ENCODE assay signal across 22 cellular contexts in the genomic region with DNA sequence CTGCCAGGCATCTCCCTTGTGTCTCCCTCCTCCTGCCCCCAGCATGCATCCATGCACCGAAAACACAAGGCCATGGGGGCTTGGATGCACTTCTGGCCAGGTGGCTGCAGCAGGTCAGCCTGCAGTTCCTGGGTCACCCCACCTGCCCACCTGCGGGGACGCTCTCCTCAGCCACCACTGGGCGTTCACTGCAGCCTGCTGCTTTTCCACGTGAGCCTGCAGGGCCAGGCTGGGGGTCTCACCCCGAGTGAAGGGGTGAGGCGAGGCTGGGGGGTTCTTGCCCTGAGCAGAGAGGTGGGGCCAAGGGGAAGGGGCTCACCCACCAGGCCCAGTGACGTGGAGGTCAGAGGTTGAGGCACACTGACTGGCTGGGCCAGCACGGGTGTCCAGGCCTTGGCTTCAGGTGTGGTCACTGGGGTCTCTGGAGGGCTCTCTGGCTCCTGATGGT.
DNase-seq lines count a peak whose midpoint lies in the region; ATAC-seq and TF ChIP-seq lines count a peak whose summit lies in the region.
"Had no signal": no experiment of that assay in that cellular context is flagged by ENCODE, and none has a peak within 500 bp of the region (broad histone marks: within the 10 kb centered on the region; RNA-seq: fewer than 3 reads in every experiment).

No MANE protein-coding gene starts in this region.

- peak overlapping the region in 1 of 4 donors; percentile 51 for H3K4me3 Mint-ChIP-seq in CD4-positive, CD25-positive, alpha-beta regulatory T cell
- no peak overlapping the region for H3K4me3 Mint-ChIP-seq in activated B cell treated with CpG ODN at 0.5 μM for 24 hours
- peak overlapping the region in 1 of 10 donors; percentile 58 for H3K4me3 Mint-ChIP-seq in naive thymus-derived CD8-positive, alpha-beta T cell
- H3K4me3 Mint-ChIP-seq: brain had no signal

- H3K27me3 Mint-ChIP-seq in CD4-positive, CD25-positive, alpha-beta regulatory T cell = peaks cover 13% of the 10 kb centered on the region
- H3K27me3 Mint-ChIP-seq in activated B cell treated with CpG ODN at 0.5 μM for 24 hours = peaks cover 2% of the 10 kb centered on the region
- H3K27me3 Mint-ChIP-seq in naive thymus-derived CD8-positive, alpha-beta T cell = no peaks in the 10 kb centered on the region

- CTCF ChIA-PET in activated B cell treated with CpG ODN at 0.5 μM for 24 hours (lab: Charles Lee) = no interaction called here

- no peaks in the 10 kb centered on the region for H3K36me3 ChIP-seq in CD4-positive, CD25-positive, alpha-beta regulatory T cell (ENCODE audit: control insufficient read depth, insufficient read depth, low read length)
- H3K36me3 ChIP-seq: BLaER1 had no signal

- intact Hi-C loops in activated B cell treated with CpG ODN at 0.5 μM for 24 hours (cut with micrococcal nuclease) = no loop called here

- no peaks in the 10 kb centered on the region for H3K27me3 ChIP-seq in CD4-positive, CD25-positive, alpha-beta regulatory T cell (ENCODE audit: control insufficient read depth, insufficient read depth, low read length)
- H3K27me3 ChIP-seq: BLaER1 had no signal

- in situ Hi-C loops in GM13976 (cut with MboI; ENCODE audit: low sequenced_read_pairs, unreplicated experiment) = no loop called here

- DNase-seq in activated CD4-positive, CD25-positive, alpha-beta regulatory T cell treated with anti-CD3 and anti-CD28 coated beads, Interleukin-2, amount 50 U/mL, for 72 hours = peak; percentile 25
- no peak for DNase-seq in CD4-positive, CD25-positive, alpha-beta regulatory T cell
- DNase-seq in activated B cell treated with CpG ODN at 0.5 μM for 24 hours = peak; percentile 12
- peak in 1 of 10 donors; percentile 43 for DNase-seq in naive thymus-derived CD8-positive, alpha-beta T cell
- DNase-seq in GM13976 (ENCODE audit: low spot score) = no peak
- DNase-seq in DMS53 treated with DMSO at 0.1 percent for 48 hours (lab: John Stamatoyannopoulos, UW; ENCODE audit: unreplicated experiment) = no peak
- DNase-seq: 8988T; DMS79; erythroblast; NCI-H1694; NCI-H226; RPMI8226; stimulated activated naive CD4-positive, alpha-beta T cell; trophoblast cell had no signal

- peaks cover 52% of the 10 kb centered on the region for H3K4me1 ChIP-seq in CD4-positive, CD25-positive, alpha-beta regulatory T cell (ENCODE audit: control insufficient read depth, insufficient read depth, low read length, poor library complexity, severe bottlenecking)

- peaks cover 0 to 44% (median 6%) of the 10 kb centered on the region in 4 donors for H3K4me1 Mint-ChIP-seq in CD4-positive, CD25-positive, alpha-beta regulatory T cell
- H3K4me1 Mint-ChIP-seq in activated B cell treated with CpG ODN at 0.5 μM for 24 hours = peaks cover 5% of the 10 kb centered on the region
- H3K4me1 Mint-ChIP-seq in naive thymus-derived CD8-positive, alpha-beta T cell = peaks cover 12 to 45% (median 35%) of the 10 kb centered on the region in 4 donors

- H3K36me3 Mint-ChIP-seq in CD4-positive, CD25-positive, alpha-beta regulatory T cell = no peaks in the 10 kb centered on the region
- no peaks in the 10 kb centered on the region for H3K36me3 Mint-ChIP-seq in activated B cell treated with CpG ODN at 0.5 μM for 24 hours (ENCODE audit: low read depth)
- H3K36me3 Mint-ChIP-seq in naive thymus-derived CD8-positive, alpha-beta T cell = no peaks in the 10 kb centered on the region
- H3K36me3 Mint-ChIP-seq: activated naive CD4-positive, alpha-beta T cell treated with anti-CD3 and anti-CD28 coated beads, Interleukin-2, amount 50 U/mL, for 72 hours; brain had no signal

- TF ChIP-seq CTCF in activated B cell treated with CpG ODN at 0.5 μM for 24 hours (IDR thresholded peaks at IDR 0.05) (no peak), GM13976 (IDR thresholded peaks at IDR 0.05; ENCODE audit: borderline replicate concordance, control extremely low read depth, extremely low read depth, insufficient read depth, missing control alignments) (no peak)

- H3K9me3 ChIP-seq in CD4-positive, CD25-positive, alpha-beta regulatory T cell (ENCODE audit: control insufficient read depth in 2 of 2, low read length in 2 of 2) = no peaks in the 10 kb centered on the region
- H3K9me3 ChIP-seq: BLaER1 had no signal

- no peak overlapping the region for H3K27ac ChIP-seq in CD4-positive, CD25-positive, alpha-beta regulatory T cell (ENCODE audit: insufficient read depth, low read length, poor library complexity, severe bottlenecking)
- H3K27ac ChIP-seq: BLaER1, dorsolateral prefrontal cortex, VCaP had no signal

- no peak overlapping the region for H3K4me3 ChIP-seq in CD4-positive, CD25-positive, alpha-beta regulatory T cell (ENCODE audit: low read depth, low read length)
- H3K4me3 ChIP-seq: BLaER1, dorsolateral prefrontal cortex, lung had no signal

- POLR2A ChIA-PET in activated B cell treated with CpG ODN at 0.5 μM for 24 hours (lab: Charles Lee) = no interaction called here
- POLR2A ChIA-PET in naive thymus-derived CD8-positive, alpha-beta T cell (lab: Charles Lee) = interaction anchor here (3.4 kb wide), 1 partner anchor 109 kb away, joined by 15 read pairs; no protein-coding TSS in a partner anchor

- H3K9me3 Mint-ChIP-seq in CD4-positive, CD25-positive, alpha-beta regulatory T cell = no peaks in the 10 kb centered on the region
- H3K9me3 Mint-ChIP-seq in activated B cell treated with CpG ODN at 0.5 μM for 24 hours = no peaks in the 10 kb centered on the region
- no peaks in the 10 kb centered on the region for H3K9me3 Mint-ChIP-seq in naive thymus-derived CD8-positive, alpha-beta T cell
- H3K9me3 Mint-ChIP-seq: activated naive CD4-positive, alpha-beta T cell treated with anti-CD3 and anti-CD28 coated beads, Interleukin-2, amount 50 U/mL, for 72 hours had no signal

- no peak for ATAC-seq in activated CD4-positive, CD25-positive, alpha-beta regulatory T cell treated with anti-CD3 and anti-CD28 coated beads, Interleukin-2, amount 50 U/mL, for 24 hours
- no peak for ATAC-seq in CD4-positive, CD25-positive, alpha-beta regulatory T cell (ENCODE audit: low read depth in 2 of 2)
- no peak for ATAC-seq in activated B cell treated with CpG ODN at 0.5 μM for 24 hours (ENCODE audit: low read depth)
- ATAC-seq in naive thymus-derived CD8-positive, alpha-beta T cell = no peak
- ATAC-seq in HG03108 (IDR thresholded peaks at IDR 0.05; ENCODE audit: unreplicated experiment) = no peak
- ATAC-seq: activated naive CD4-positive, alpha-beta T cell treated with anti-CD3 and anti-CD28 coated beads, Interleukin-2, amount 50 U/mL, for 72 hours had no signal

- H3K27ac Mint-ChIP-seq in CD4-positive, CD25-positive, alpha-beta regulatory T cell = peak overlapping the region in 2 of 3 donors; percentile 65 to 71
- H3K27ac Mint-ChIP-seq in activated B cell treated with CpG ODN at 0.5 μM for 24 hours = no peak overlapping the region
- peak overlapping the region in 6 of 10 donors; percentile 11 to 90 (median 72) for H3K27ac Mint-ChIP-seq in naive thymus-derived CD8-positive, alpha-beta T cell
- H3K27ac Mint-ChIP-seq: activated naive CD4-positive, alpha-beta T cell treated with anti-CD3 and anti-CD28 coated beads, Interleukin-2, amount 50 U/mL, for 72 hours; brain had no signal

Comparison
In these comparisons a context has a peak if more than half of its experiments do, and no peak if none do; other contexts are left out.
1. DNase-seq: peak in activated CD4-positive, CD25-positive, alpha-beta regulatory T cell treated with anti-CD3 and anti-CD28 coated beads, Interleukin-2, amount 50 U/mL, for 72 hours (single experiment) and activated B cell treated with CpG ODN at 0.5 μM for 24 hours (single experiment); none in CD4-positive, CD25-positive, alpha-beta regulatory T cell (0 of 3), GM13976 (single experiment) and DMS53 treated with DMSO at 0.1 percent for 48 hours (single experiment).